In genomic region chr1:32981003-32981909, GRCh38 we compare ENCODE assay signal across 8 cellular contexts.
DNase-seq lines count a peak whose midpoint lies in the region; ATAC-seq lines count a peak whose summit lies in the region.

No MANE protein-coding gene starts in this region.

- peak; percentile 92 to 97 for DNase-seq in AML-193 (lab: John Stamatoyannopoulos, UW)
- DNase-seq in T follicular helper cell (ENCODE audit: low read depth) = peak; percentile 44
- DNase-seq in amniotic epithelial cell (ENCODE audit: low read depth) = peak; percentile 85
- DNase-seq in stimulated activated CD8-positive, alpha-beta memory T cell treated with anti-CD3 and anti-CD28 coated beads, Interleukin-12 subunit alpha, Interleukin-12 subunit beta, amount 100 ng/mL, for 4 hours (ENCODE audit: low read depth) = peak; percentile 39
- no peak for DNase-seq in NCI-H1048 (lab: John Stamatoyannopoulos, UW)

- no peaks in the 10 kb centered on the region for H3K27me3 ChIP-seq in layer of hippocampus (ENCODE audit: control insufficient read depth, insufficient read depth, low read length)

- ATAC-seq in GM19328 (IDR thresholded peaks at IDR 0.05; ENCODE audit: unreplicated experiment) (peak; percentile 87), HG03460 (IDR thresholded peaks at IDR 0.05; ENCODE audit: unreplicated experiment) (peak; percentile 90)

- H3K27ac ChIP-seq in layer of hippocampus (ENCODE audit: low read depth, low read length) = peak overlapping the region; percentile 62
